1 cellular context compared by ENCODE assay signal in genomic region chr9:133892193-133892920, GRCh38.
TF ChIP-seq lines count a peak whose summit lies in the region.

No MANE protein-coding gene starts in this region.

TF ChIP-seq in HepG2, 621 proteins besides CTCF, POLR2A, EP300 and RAD21 (continued from another document and continues in another):
- TF ChIP-seq ZNF460 (CRISPR knock-in tag; IDR thresholded peaks at IDR 0.05; ENCODE audit: borderline replicate concordance): peak; percentile 53; the same call in 1 of the 2 replicates
- TF ChIP-seq ZNF33A (CRISPR knock-in tag; IDR thresholded peaks at IDR 0.05; ENCODE audit: borderline replicate concordance): no peak
- no peak for TF ChIP-seq ATAD3A (CRISPR knock-in tag; IDR thresholded peaks at IDR 0.05)
- TF ChIP-seq GATAD1 (CRISPR knock-in tag; IDR thresholded peaks at IDR 0.05): peak; percentile 81
- peak; percentile 76 for TF ChIP-seq TAF1 (CRISPR knock-in tag; IDR thresholded peaks at IDR 0.05)
- no peak for TF ChIP-seq PLSCR1 (CRISPR knock-in tag; IDR thresholded peaks at IDR 0.05; ENCODE audit: borderline replicate concordance)
- no peak for TF ChIP-seq GLMP (CRISPR knock-in tag; IDR thresholded peaks at IDR 0.05; ENCODE audit: borderline replicate concordance)
- TF ChIP-seq PHF5A (CRISPR knock-in tag; IDR thresholded peaks at IDR 0.05; ENCODE audit: low read depth, unreplicated experiment): peak; percentile 84
- TF ChIP-seq PRDM10 (CRISPR knock-in tag; IDR thresholded peaks at IDR 0.05; ENCODE audit: low read depth): peak; percentile 82; the same call in 1 of the 2 replicates
- TF ChIP-seq ZNF253 (CRISPR knock-in tag; IDR thresholded peaks at IDR 0.05; ENCODE audit: borderline replicate concordance): no peak
- peak; percentile 97 for TF ChIP-seq MAZ (IDR thresholded peaks at IDR 0.05; ENCODE audit: borderline replicate concordance, low read depth, low read length)
- peak; percentile 97 for TF ChIP-seq MAZ (CRISPR knock-in tag; IDR thresholded peaks at IDR 0.05; ENCODE audit: low read depth)
- peak; percentile 100 for TF ChIP-seq HNF4A (CRISPR knock-in tag; IDR thresholded peaks at IDR 0.05)
- TF ChIP-seq ATF4 (CRISPR knock-in tag; IDR thresholded peaks at IDR 0.05): peak in 1 of 2 experiments; percentile 83; a peak in 2 of 4 replicates
- TF ChIP-seq ZFP37 (CRISPR knock-in tag; IDR thresholded peaks at IDR 0.05; ENCODE audit: borderline replicate concordance): peak; percentile 95
- peak; percentile 98 for TF ChIP-seq RCOR2 (CRISPR knock-in tag; IDR thresholded peaks at IDR 0.05)
- peak; percentile 96; the same call in 1 of the 2 replicates for TF ChIP-seq ZNF580 (CRISPR knock-in tag; IDR thresholded peaks at IDR 0.05; ENCODE audit: borderline replicate concordance, low read depth)
- TF ChIP-seq REPIN1 (CRISPR knock-in tag; IDR thresholded peaks at IDR 0.05; ENCODE audit: borderline replicate concordance, low read depth): peak; percentile 98
- peak; percentile 87 for TF ChIP-seq ZNF414 (CRISPR knock-in tag; IDR thresholded peaks at IDR 0.05)
- peak; percentile 94 for TF ChIP-seq ZBTB42 (CRISPR knock-in tag; IDR thresholded peaks at IDR 0.05)
- TF ChIP-seq ZNF558 (CRISPR knock-in tag; IDR thresholded peaks at IDR 0.05; ENCODE audit: borderline replicate concordance): peak; percentile 33; the same call in 1 of the 2 replicates
- TF ChIP-seq ZFP41 (CRISPR knock-in tag; IDR thresholded peaks at IDR 0.05; ENCODE audit: borderline replicate concordance): no peak; the same call in 1 of the 2 replicates
- no peak for TF ChIP-seq ZNF234 (CRISPR knock-in tag; conservative IDR thresholded peaks at IDR 0.05)
- 0 out of 2 replicates have a peak, but pooled peaks have one; percentile 43 for TF ChIP-seq ATF7-NPFF (CRISPR knock-in tag; IDR thresholded peaks at IDR 0.05; ENCODE audit: low read depth)
- peak; percentile 98 for TF ChIP-seq ZNF503 (CRISPR knock-in tag; IDR thresholded peaks at IDR 0.05)
- peak; percentile 76; the same call in 1 of the 2 replicates for TF ChIP-seq ZNF354B (CRISPR knock-in tag; IDR thresholded peaks at IDR 0.05)
- peak; percentile 96 for TF ChIP-seq ZNF343 (CRISPR knock-in tag; IDR thresholded peaks at IDR 0.05)
- 0 out of 2 replicates have a peak, but pooled peaks have one; percentile 87 for TF ChIP-seq ZFP82 (CRISPR knock-in tag; IDR thresholded peaks at IDR 0.05; ENCODE audit: borderline replicate concordance)
- TF ChIP-seq ZNF720 (CRISPR knock-in tag; IDR thresholded peaks at IDR 0.05): no peak
- TF ChIP-seq ZNF703 (CRISPR knock-in tag; IDR thresholded peaks at IDR 0.05; ENCODE audit: borderline replicate concordance): peak; percentile 98
- TF ChIP-seq ATM (IDR thresholded peaks at IDR 0.05; ENCODE audit: borderline replicate concordance): no peak
- no peak for TF ChIP-seq ZNF816 (CRISPR knock-in tag; IDR thresholded peaks at IDR 0.05; ENCODE audit: borderline replicate concordance)
- no peak for TF ChIP-seq NPAS2 (CRISPR knock-in tag; IDR thresholded peaks at IDR 0.05; ENCODE audit: borderline replicate concordance)
- no peak for TF ChIP-seq PBX3 (CRISPR knock-in tag; IDR thresholded peaks at IDR 0.05; ENCODE audit: borderline replicate concordance)
- peak; percentile 75 for TF ChIP-seq KMT2B (CRISPR knock-in tag; IDR thresholded peaks at IDR 0.05)
- no peak for TF ChIP-seq MLXIP (CRISPR knock-in tag; IDR thresholded peaks at IDR 0.05; ENCODE audit: borderline replicate concordance)
- peak; percentile 71; the same call in 1 of the 2 replicates for TF ChIP-seq ZNF766 (CRISPR knock-in tag; IDR thresholded peaks at IDR 0.05; ENCODE audit: borderline replicate concordance)
- peak; percentile 77; the same call in 1 of the 2 replicates for TF ChIP-seq BRCA1 (CRISPR knock-in tag; IDR thresholded peaks at IDR 0.05)
- peak; percentile 94 for TF ChIP-seq ZNF790 (CRISPR knock-in tag; IDR thresholded peaks at IDR 0.05; ENCODE audit: borderline replicate concordance)
- peak; percentile 97 for TF ChIP-seq ZNF543 (CRISPR knock-in tag; IDR thresholded peaks at IDR 0.05)
- peak; percentile 49 for TF ChIP-seq ZBTB21 (CRISPR knock-in tag; IDR thresholded peaks at IDR 0.05)
- TF ChIP-seq ZBTB37 (CRISPR knock-in tag; IDR thresholded peaks at IDR 0.05): peak; percentile 93
- TF ChIP-seq ZNF839 (CRISPR knock-in tag; IDR thresholded peaks at IDR 0.05; ENCODE audit: borderline replicate concordance): peak; percentile 94; the same call in 1 of the 2 replicates
- TF ChIP-seq ZNF577 (CRISPR knock-in tag; IDR thresholded peaks at IDR 0.05; ENCODE audit: borderline replicate concordance, low read depth): no peak
- TF ChIP-seq CAMTA2 (CRISPR knock-in tag; IDR thresholded peaks at IDR 0.05; ENCODE audit: borderline replicate concordance): no peak; the same call in 1 of the 2 replicates
- TF ChIP-seq PAWR (CRISPR knock-in tag; IDR thresholded peaks at IDR 0.05; ENCODE audit: borderline replicate concordance): no peak
- 0 out of 2 replicates have a peak, but pooled peaks have one; percentile 37 for TF ChIP-seq ZNF777 (CRISPR knock-in tag; IDR thresholded peaks at IDR 0.05)
- TF ChIP-seq FOXK1 (CRISPR knock-in tag; IDR thresholded peaks at IDR 0.05; ENCODE audit: borderline replicate concordance, low read depth): peak; percentile 97
- TF ChIP-seq ZNF136 (CRISPR knock-in tag; IDR thresholded peaks at IDR 0.05; ENCODE audit: low read depth): peak; percentile 87
- TF ChIP-seq ZNF430 (CRISPR knock-in tag; IDR thresholded peaks at IDR 0.05): peak; percentile 90; the same call in 1 of the 2 replicates
